ENCODE assay signal across 1 cellular context in genomic region chr2:206276169-206276927, GRCh38.
TF ChIP-seq lines count a peak whose summit lies in the region.

No MANE protein-coding gene starts in this region.

TF ChIP-seq in H1, 55 proteins besides CTCF, POLR2A, EP300 and RAD21:
- no peak for TF ChIP-seq JUN (IDR thresholded peaks at IDR 0.05; ENCODE audit: low read depth, low read length)
- TF ChIP-seq BRCA1 (IDR thresholded peaks at IDR 0.05; ENCODE audit: low read depth, low read length): no peak
- TF ChIP-seq SUZ12 (IDR thresholded peaks at IDR 0.05; ENCODE audit: low read length): no peak
- TF ChIP-seq EZH2 (IDR thresholded peaks at IDR 0.05; ENCODE audit: low read depth, low read length, severe bottlenecking): no peak
- TF ChIP-seq SIRT6 (IDR thresholded peaks at IDR 0.05; ENCODE audit: low read length): no peak
- TF ChIP-seq TEAD4 (IDR thresholded peaks at IDR 0.05; ENCODE audit: low read depth, low read length): no peak
- no peak for TF ChIP-seq POLR2AphosphoS5 (IDR thresholded peaks at IDR 0.05; ENCODE audit: low read depth, low read length)
- no peak for TF ChIP-seq FOSL1 (IDR thresholded peaks at IDR 0.05; ENCODE audit: insufficient read depth, low read depth, low read length)
